In genomic region chr12:89756100-89756637, GRCh38 we compare ENCODE assay signal across 9 cellular contexts. TPM values are rescaled to one million over a fixed set of nuclear protein-coding genes. Genes with fewer than 3 reads are reported as not detected.
DNase-seq lines count a peak whose midpoint lies in the region; ATAC-seq, FAIRE-seq and TF ChIP-seq lines count a peak whose summit lies in the region.
"Had no signal": no experiment of that assay in that cellular context is flagged by ENCODE, and none has a peak within 500 bp of the region (broad histone marks: within the 10 kb centered on the region; RNA-seq: fewer than 3 reads in every experiment).

No MANE protein-coding gene starts in this region.

- DNase-seq in GM12892 (ENCODE audit: insufficient read length) (no peak), MV-4-11 (lab: John Stamatoyannopoulos, UW) (peak; percentile 69), immature natural killer cell (no peak), HCEC 1CT (no peak), progenitor cell of endocrine pancreas (ENCODE audit: low spot score, unreplicated experiment) (no peak), NCI-H345 (lab: John Stamatoyannopoulos, UW) (no peak), substantia nigra (lab: John Stamatoyannopoulos, UW) (no peak)

- H3K27ac Mint-ChIP-seq in immature natural killer cell (peak overlapping the region; percentile 62 to 91 (median 86)), progenitor cell of endocrine pancreas (no peak overlapping the region)

- H3K27ac ChIP-seq in substantia nigra (ENCODE audit: low read depth, low read length, poor library complexity, severe bottlenecking), result no peak overlapping the region

- H3K4me3 Mint-ChIP-seq in immature natural killer cell (peak overlapping the region; percentile 1 to 44 (median 22)), progenitor cell of endocrine pancreas (ENCODE audit: low read depth) (no peak overlapping the region)

- no peaks in the 10 kb centered on the region for H3K9me3 Mint-ChIP-seq in immature natural killer cell
- peaks cover 15% of the 10 kb centered on the region for H3K9me3 Mint-ChIP-seq in progenitor cell of endocrine pancreas (ENCODE audit: low read depth)

- peaks cover 0 to 3% (median 3%) of the 10 kb centered on the region in 3 donors for H3K36me3 Mint-ChIP-seq in immature natural killer cell
- no peaks in the 10 kb centered on the region for H3K36me3 Mint-ChIP-seq in progenitor cell of endocrine pancreas (ENCODE audit: insufficient read depth)

- peak; percentile 5 for ATAC-seq in GM21619 (IDR thresholded peaks at IDR 0.05; ENCODE audit: unreplicated experiment)

- H3K4me1 Mint-ChIP-seq in immature natural killer cell, result peaks cover 56 to 62% of the 10 kb centered on the region in 2 donors
- H3K4me1 Mint-ChIP-seq in progenitor cell of endocrine pancreas (ENCODE audit: low read depth), result peaks cover 4% of the 10 kb centered on the region

- peak; percentile 50 for FAIRE-seq in GM12892 (lab: Jason Lieb, UNC)
- FAIRE-seq: endometrium had no signal

- TF ChIP-seq POLR2A in GM12892 (IDR thresholded peaks at IDR 0.05; ENCODE audit: low read depth, low read length), result no peak

- TF ChIP-seq CTCF in progenitor cell of endocrine pancreas (IDR thresholded peaks at IDR 0.05; ENCODE audit: unreplicated experiment), result no peak

- H3K27me3 Mint-ChIP-seq in immature natural killer cell (ENCODE audit: low read depth in 3 of 3), result peaks cover 7 to 9% (median 8%) of the 10 kb centered on the region in 3 donors
- H3K27me3 Mint-ChIP-seq in progenitor cell of endocrine pancreas, result no peaks in the 10 kb centered on the region

RNA-seq across cellular contexts. Expression of gene ATP2B1, which starts 47.5 kb away (rescaled TPM):
- polyA plus RNA-seq in GM12892 (2012; ENCODE audit: missing spikeins), result 23.3 TPM
- 10 to 100 TPM; 15.6 to 29.5 (median 17.8) TPM for polyA plus RNA-seq in immature natural killer cell
- total RNA-seq in progenitor cell of endocrine pancreas, result 105 and 110 TPM in 2 replicates
